In genomic region chr22:20132686-20133246, GRCh38 we compare ENCODE assay signal across 9 cellular contexts. TPM values are rescaled to one million over a fixed set of nuclear protein-coding genes. Genes with fewer than 3 reads are reported as not detected.
DNase-seq lines count a peak whose midpoint lies in the region; ATAC-seq and TF ChIP-seq lines count a peak whose summit lies in the region.
"Had no signal": no experiment of that assay in that cellular context is flagged by ENCODE, and none has a peak within 500 bp of the region (broad histone marks: within the 10 kb centered on the region; RNA-seq: fewer than 3 reads in every experiment).

No MANE protein-coding gene starts in this region.

- no peak for ATAC-seq in CD8-positive, alpha-beta T cell
- ATAC-seq in PC-3, result no peak
- ATAC-seq in GM19035 (IDR thresholded peaks at IDR 0.05; ENCODE audit: unreplicated experiment), result no peak
- ATAC-seq in HG03460 (IDR thresholded peaks at IDR 0.05; ENCODE audit: unreplicated experiment), result no peak
- ATAC-seq in GM21367 (IDR thresholded peaks at IDR 0.05; ENCODE audit: unreplicated experiment), result no peak

- H3K27me3 Mint-ChIP-seq in CD8-positive, alpha-beta T cell (ENCODE audit: low read depth), result no peaks in the 10 kb centered on the region

- H3K27ac ChIP-seq in CD8-positive, alpha-beta T cell (ENCODE audit: low read depth, low read length), result no peak overlapping the region
- H3K27ac ChIP-seq in PC-3 (ENCODE audit: low read length) (no peak overlapping the region), ovary (peak overlapping the region in 1 of 2 donors; percentile 58)

- no peaks in the 10 kb centered on the region for H3K27me3 ChIP-seq in CD8-positive, alpha-beta T cell (ENCODE audit: insufficient read depth, low read length)
- H3K27me3 ChIP-seq in PC-3 (ENCODE audit: low read length), result no peaks in the 10 kb centered on the region
- no peaks in the 10 kb centered on the region for H3K27me3 ChIP-seq in ovary
- H3K27me3 ChIP-seq: adrenal gland had no signal

- CTCF ChIA-PET in CD8-positive, alpha-beta T cell (lab: Charles Lee), result no interaction called here
- CTCF ChIA-PET in PC-3 (lab: Charles Lee), result no interaction called here

- H3K4me1 ChIP-seq in CD8-positive, alpha-beta T cell (ENCODE audit: insufficient read depth, low read length), result peaks cover 51% of the 10 kb centered on the region
- peaks cover 7% of the 10 kb centered on the region; the same call in 1 of the 2 replicates for H3K4me1 ChIP-seq in PC-3 (ENCODE audit: insufficient read depth, low read length)
- H3K4me1 ChIP-seq in ovary (ENCODE audit: insufficient read depth), result peaks cover 15% of the 10 kb centered on the region

- no peaks in the 10 kb centered on the region for H3K9me2 ChIP-seq in PC-3 (replicated peaks; ENCODE audit: low read length)

- peak overlapping the region; percentile 72 for H3K9ac ChIP-seq in PC-3 (ENCODE audit: low read length)

- TF ChIP-seq POLR2A in ovary (IDR thresholded peaks at IDR 0.05), result no peak

- no peak for TF ChIP-seq EP300 in ovary (IDR thresholded peaks at IDR 0.05)

- peak overlapping the region; percentile 58 for H3K4me3 ChIP-seq in CD8-positive, alpha-beta T cell (ENCODE audit: low read depth, low read length)
- H3K4me3 ChIP-seq in PC-3 (ENCODE audit: low read length), result peak overlapping the region; percentile 74
- peak overlapping the region; percentile 81 for H3K4me3 ChIP-seq in epithelial cell of proximal tubule (ENCODE audit: low read depth, low read length)
- peak overlapping the region; percentile 99 for H3K4me3 ChIP-seq in ovary

- TF ChIP-seq CTCF in CD8-positive, alpha-beta T cell (IDR thresholded peaks at IDR 0.05), result no peak
- TF ChIP-seq CTCF in PC-3 (conservative IDR thresholded peaks at IDR 0.05; ENCODE audit: low read depth, low read length), result no peak
- TF ChIP-seq CTCF in epithelial cell of proximal tubule (conservative IDR thresholded peaks at IDR 0.05; ENCODE audit: low read depth, low read length), result no peak
- TF ChIP-seq CTCF in ovary (IDR thresholded peaks at IDR 0.05), result no peak

- peak overlapping the region; percentile 22 for H3K27ac Mint-ChIP-seq in CD8-positive, alpha-beta T cell

- H3F3A ChIP-seq in PC-3 (ENCODE audit: low read length, unreplicated experiment), result no peaks in the 10 kb centered on the region

- peak overlapping the region; percentile 72 for H3K4me3 Mint-ChIP-seq in CD8-positive, alpha-beta T cell

- intact Hi-C loops in CD8-positive, alpha-beta T cell (cut with DNase I, micrococcal nuclease), result loop anchor here in 1 of 2 experiments (5.0 to 10.0 kb wide), 3 partner anchors 145 to 408 kb away; partner anchors contain the start of genes GNB1L, GP1BB and RTL10
- intact Hi-C loops in PC-3 (cut with micrococcal nuclease), result no loop called here
- intact Hi-C loops in ovary (cut with DNase I), result loop anchor here in 1 of 4 donors (10.0 kb wide), 1 partner anchor 62 kb away; no protein-coding TSS in a partner anchor

- H3K79me2 ChIP-seq in PC-3 (ENCODE audit: low read length), result peaks cover 56% of the 10 kb centered on the region

- POLR2A ChIA-PET in CD8-positive, alpha-beta T cell (lab: Charles Lee), result no interaction called here
- POLR2A ChIA-PET in PC-3 (lab: Charles Lee; ENCODE audit: unreplicated experiment), result no interaction called here

- peaks cover 5% of the 10 kb centered on the region for H3K36me3 Mint-ChIP-seq in CD8-positive, alpha-beta T cell

- WGBS in ovary, 3 donors, result 43 to 49% (median 45%) methylated on average over 16 of the region's 16 CpGs

- H3K36me3 ChIP-seq in CD8-positive, alpha-beta T cell (ENCODE audit: insufficient read depth, low read length), result no peaks in the 10 kb centered on the region
- no peaks in the 10 kb centered on the region for H3K36me3 ChIP-seq in PC-3 (ENCODE audit: low read depth, low read length)
- H3K36me3 ChIP-seq in ovary, result no peaks in the 10 kb centered on the region
- H3K36me3 ChIP-seq: adrenal gland had no signal

- H2AFZ ChIP-seq in PC-3 (ENCODE audit: low read length), result peak overlapping the region; percentile 68; the same call in 1 of the 2 replicates

- no peaks in the 10 kb centered on the region for H3K9me3 Mint-ChIP-seq in CD8-positive, alpha-beta T cell

- peak overlapping the region; percentile 93 for H3K4me2 ChIP-seq in PC-3 (ENCODE audit: low read length)

- H3K4me1 Mint-ChIP-seq in CD8-positive, alpha-beta T cell (ENCODE audit: low read depth), result peaks cover 40% of the 10 kb centered on the region

- no peak for DNase-seq in CD8-positive, alpha-beta T cell
- no peak for DNase-seq in PC-3
- DNase-seq in epithelial cell of proximal tubule (ENCODE audit: low read depth), result no peak
- no peak for DNase-seq in ovary
- no peak for DNase-seq in pons (ENCODE audit: low spot score)

- no TSS peak for BruUV-seq in PC-3 (replicated peaks; lab: Mats Ljungman, UMichigan)

- no peaks in the 10 kb centered on the region for H4K20me1 ChIP-seq in PC-3 (ENCODE audit: low read length)

- H3K9me3 ChIP-seq in CD8-positive, alpha-beta T cell (ENCODE audit: low read length), result no peaks in the 10 kb centered on the region
- H3K9me3 ChIP-seq in PC-3 (ENCODE audit: low read length), result no peaks in the 10 kb centered on the region
- H3K9me3 ChIP-seq in ovary, result no peaks in the 10 kb centered on the region
- H3K9me3 ChIP-seq: adrenal gland had no signal

RNA-seq across cellular contexts. Expression of gene ZDHHC8, which starts 1.2 kb away (rescaled TPM):
- 10 to 100 TPM; 39.3 to 43.4 TPM for total RNA-seq in CD8-positive, alpha-beta T cell
- total RNA-seq in PC-3 (2014; rRNA removed) (24.6 and 26.8 TPM in 2 replicates), epithelial cell of proximal tubule (14.8 and 37.8 TPM in 2 replicates), ovary (10 to 100 TPM; 13.7 to 77.4 (median 60.9) TPM)
- polyA plus RNA-seq in ovary, result 10 to 100 TPM in 1 of 2 donors, 1 to 10 TPM in 1; 5.1 to 34.8 TPM

RNA-seq across cellular contexts. Expression of gene TRMT2A, which starts 15.7 kb away (rescaled TPM):
- total RNA-seq in CD8-positive, alpha-beta T cell, result 10 to 100 TPM; 57.8 to 62.8 TPM
- 58.9 and 62.1 TPM in 2 replicates for total RNA-seq in PC-3 (2014; rRNA removed)
- 21.3 and 52.7 TPM in 2 replicates for total RNA-seq in epithelial cell of proximal tubule
- total RNA-seq in ovary, result 10 to 100 TPM; 35.6 to 59.7 (median 50.1) TPM
- polyA plus RNA-seq in ovary, result 10 to 100 TPM in 1 of 2 donors, 1 to 10 TPM in 1; 2.8 to 44.1 TPM

RNA-seq across cellular contexts. Expression of gene RANBP1, which starts 16.9 kb away (rescaled TPM):
- total RNA-seq in CD8-positive, alpha-beta T cell, result 10 to 100 TPM; 61.5 to 66.2 TPM
- total RNA-seq in PC-3 (2014; rRNA removed) (356 and 411 TPM in 2 replicates), epithelial cell of proximal tubule (1,034 and 1,401 TPM in 2 replicates), ovary (100 to 1,000 TPM in 2 of 7 donors, 10 to 100 TPM in 5; 62.8 to 198 (median 82.8) TPM)
- 10 to 100 TPM; 79.9 to 80.2 TPM for polyA plus RNA-seq in ovary

RNA-seq across cellular contexts. Expression of gene CCDC188, which starts 18.1 kb away (rescaled TPM):
- total RNA-seq in CD8-positive, alpha-beta T cell, result not detected
- total RNA-seq in PC-3 (2014; rRNA removed) (not detected in 2 replicates), epithelial cell of proximal tubule (0.36 TPM in 1 of 2 replicates, not detected in the other), ovary (1 to 10 TPM in 1 of 7 donors, under 1 TPM in 6; 0.27 to 1.1 (median 0.36) TPM)
- under 1 TPM in 1 of 2 donors, not detected in 1; 0.74 TPM for polyA plus RNA-seq in ovary

RNA-seq across cellular contexts. Expression of gene DGCR8, which starts 52.7 kb away (rescaled TPM):
- total RNA-seq in CD8-positive, alpha-beta T cell, result 10 to 100 TPM; 16.9 to 22.1 TPM
- 41.7 and 43.6 TPM in 2 replicates for total RNA-seq in PC-3 (2014; rRNA removed)
- 26.3 and 26.5 TPM in 2 replicates for total RNA-seq in epithelial cell of proximal tubule
- 10 to 100 TPM; 15.9 to 46.5 (median 40.1) TPM for total RNA-seq in ovary
- polyA plus RNA-seq in ovary, result 10 to 100 TPM; 17.2 to 21.4 TPM
